Comparison of ENCODE assay signal across 1 cellular context in the genomic region with DNA sequence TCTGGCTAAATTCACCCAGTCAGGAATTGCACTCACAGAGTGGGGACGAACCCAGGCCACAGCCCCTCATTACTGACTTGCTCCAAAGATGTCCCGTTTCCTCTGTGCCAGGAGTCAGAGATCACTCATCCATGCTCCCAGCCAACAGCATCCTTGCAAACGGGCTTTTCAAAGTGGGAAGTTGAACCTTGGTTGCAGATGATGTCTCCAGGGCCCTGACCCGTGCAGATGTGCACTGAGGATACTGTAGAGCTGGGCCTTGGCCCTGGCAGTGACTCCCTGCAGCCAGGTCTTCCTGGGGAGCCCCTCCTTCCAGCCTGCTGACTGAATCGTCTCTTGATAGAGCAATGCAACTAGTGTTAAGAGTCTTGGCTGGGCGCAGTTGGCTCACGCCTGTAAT.
TF ChIP-seq lines count a peak whose summit lies in the region.

No MANE protein-coding gene starts in this region.

TF ChIP-seq in GM23338, 12 proteins besides CTCF, POLR2A, EP300 and RAD21 (continued from another document):
- TF ChIP-seq, protein P1, sequence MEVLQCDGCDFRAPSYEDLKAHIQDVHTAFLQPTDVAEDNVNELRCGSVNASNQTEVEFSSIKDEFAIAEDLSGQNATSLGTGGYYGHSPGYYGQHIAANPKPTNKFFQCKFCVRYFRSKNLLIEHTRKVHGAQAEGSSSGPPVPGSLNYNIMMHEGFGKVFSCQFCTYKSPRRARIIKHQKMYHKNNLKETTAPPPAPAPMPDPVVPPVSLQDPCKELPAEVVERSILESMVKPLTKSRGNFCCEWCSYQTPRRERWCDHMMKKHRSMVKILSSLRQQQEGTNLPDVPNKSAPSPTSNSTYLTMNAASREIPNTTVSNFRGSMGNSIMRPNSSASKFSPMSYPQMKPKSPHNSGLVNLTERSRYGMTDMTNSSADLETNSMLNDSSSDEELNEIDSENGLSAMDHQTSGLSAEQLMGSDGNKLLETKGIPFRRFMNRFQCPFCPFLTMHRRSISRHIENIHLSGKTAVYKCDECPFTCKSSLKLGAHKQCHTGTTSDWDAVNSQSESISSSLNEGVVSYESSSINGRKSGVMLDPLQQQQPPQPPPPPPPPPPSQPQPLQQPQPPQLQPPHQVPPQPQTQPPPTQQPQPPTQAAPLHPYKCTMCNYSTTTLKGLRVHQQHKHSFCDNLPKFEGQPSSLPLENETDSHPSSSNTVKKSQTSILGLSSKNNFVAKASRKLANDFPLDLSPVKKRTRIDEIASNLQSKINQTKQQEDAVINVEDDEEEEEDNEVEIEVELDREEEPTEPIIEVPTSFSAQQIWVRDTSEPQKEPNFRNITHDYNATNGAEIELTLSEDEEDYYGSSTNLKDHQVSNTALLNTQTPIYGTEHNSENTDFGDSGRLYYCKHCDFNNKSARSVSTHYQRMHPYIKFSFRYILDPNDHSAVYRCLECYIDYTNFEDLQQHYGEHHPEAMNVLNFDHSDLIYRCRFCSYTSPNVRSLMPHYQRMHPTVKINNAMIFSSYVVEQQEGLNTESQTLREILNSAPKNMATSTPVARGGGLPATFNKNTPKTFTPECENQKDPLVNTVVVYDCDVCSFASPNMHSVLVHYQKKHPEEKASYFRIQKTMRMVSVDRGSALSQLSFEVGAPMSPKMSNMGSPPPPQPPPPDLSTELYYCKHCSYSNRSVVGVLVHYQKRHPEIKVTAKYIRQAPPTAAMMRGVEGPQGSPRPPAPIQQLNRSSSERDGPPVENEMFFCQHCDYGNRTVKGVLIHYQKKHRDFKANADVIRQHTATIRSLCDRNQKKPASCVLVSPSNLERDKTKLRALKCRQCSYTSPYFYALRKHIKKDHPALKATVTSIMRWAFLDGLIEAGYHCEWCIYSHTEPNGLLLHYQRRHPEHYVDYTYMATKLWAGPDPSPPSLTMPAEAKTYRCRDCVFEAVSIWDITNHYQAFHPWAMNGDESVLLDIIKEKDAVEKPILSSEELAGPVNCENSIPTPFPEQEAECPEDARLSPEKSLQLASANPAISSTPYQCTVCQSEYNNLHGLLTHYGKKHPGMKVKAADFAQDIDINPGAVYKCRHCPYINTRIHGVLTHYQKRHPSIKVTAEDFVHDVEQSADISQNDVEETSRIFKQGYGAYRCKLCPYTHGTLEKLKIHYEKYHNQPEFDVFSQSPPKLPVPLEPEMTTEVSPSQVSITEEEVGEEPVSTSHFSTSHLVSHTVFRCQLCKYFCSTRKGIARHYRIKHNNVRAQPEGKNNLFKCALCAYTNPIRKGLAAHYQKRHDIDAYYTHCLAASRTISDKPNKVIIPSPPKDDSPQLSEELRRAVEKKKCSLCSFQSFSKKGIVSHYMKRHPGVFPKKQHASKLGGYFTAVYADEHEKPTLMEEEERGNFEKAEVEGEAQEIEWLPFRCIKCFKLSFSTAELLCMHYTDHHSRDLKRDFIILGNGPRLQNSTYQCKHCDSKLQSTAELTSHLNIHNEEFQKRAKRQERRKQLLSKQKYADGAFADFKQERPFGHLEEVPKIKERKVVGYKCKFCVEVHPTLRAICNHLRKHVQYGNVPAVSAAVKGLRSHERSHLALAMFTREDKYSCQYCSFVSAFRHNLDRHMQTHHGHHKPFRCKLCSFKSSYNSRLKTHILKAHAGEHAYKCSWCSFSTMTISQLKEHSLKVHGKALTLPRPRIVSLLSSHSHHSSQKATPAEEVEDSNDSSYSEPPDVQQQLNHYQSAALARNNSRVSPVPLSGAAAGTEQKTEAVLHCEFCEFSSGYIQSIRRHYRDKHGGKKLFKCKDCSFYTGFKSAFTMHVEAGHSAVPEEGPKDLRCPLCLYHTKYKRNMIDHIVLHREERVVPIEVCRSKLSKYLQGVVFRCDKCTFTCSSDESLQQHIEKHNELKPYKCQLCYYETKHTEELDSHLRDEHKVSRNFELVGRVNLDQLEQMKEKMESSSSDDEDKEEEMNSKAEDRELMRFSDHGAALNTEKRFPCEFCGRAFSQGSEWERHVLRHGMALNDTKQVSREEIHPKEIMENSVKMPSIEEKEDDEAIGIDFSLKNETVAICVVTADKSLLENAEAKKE (CRISPR knock-in tag; IDR thresholded peaks at IDR 0.05) = no peak
- TF ChIP-seq STAT1 (IDR thresholded peaks at IDR 0.05; ENCODE audit: unreplicated experiment) = no peak
- no peak for TF ChIP-seq POLR2AphosphoS5 (IDR thresholded peaks at IDR 0.05; ENCODE audit: low read depth)
- TF ChIP-seq EZH2phosphoT487 (IDR thresholded peaks at IDR 0.05; ENCODE audit: unreplicated experiment) = no peak
- TF ChIP-seq EZH2 (IDR thresholded peaks at IDR 0.05; ENCODE audit: low read depth, unreplicated experiment) = no peak
- TF ChIP-seq CREB1 (CRISPR knock-in tag; IDR thresholded peaks at IDR 0.05; ENCODE audit: low read depth) = no peak
- no peak for TF ChIP-seq NANOG (IDR thresholded peaks at IDR 0.05; ENCODE audit: borderline replicate concordance)
- no peak for TF ChIP-seq ZNF114 (CRISPR knock-in tag; IDR thresholded peaks at IDR 0.05)
- TF ChIP-seq, protein P2, sequence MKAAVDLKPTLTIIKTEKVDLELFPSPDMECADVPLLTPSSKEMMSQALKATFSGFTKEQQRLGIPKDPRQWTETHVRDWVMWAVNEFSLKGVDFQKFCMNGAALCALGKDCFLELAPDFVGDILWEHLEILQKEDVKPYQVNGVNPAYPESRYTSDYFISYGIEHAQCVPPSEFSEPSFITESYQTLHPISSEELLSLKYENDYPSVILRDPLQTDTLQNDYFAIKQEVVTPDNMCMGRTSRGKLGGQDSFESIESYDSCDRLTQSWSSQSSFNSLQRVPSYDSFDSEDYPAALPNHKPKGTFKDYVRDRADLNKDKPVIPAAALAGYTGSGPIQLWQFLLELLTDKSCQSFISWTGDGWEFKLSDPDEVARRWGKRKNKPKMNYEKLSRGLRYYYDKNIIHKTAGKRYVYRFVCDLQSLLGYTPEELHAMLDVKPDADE (IDR thresholded peaks at IDR 0.05) = no peak
- no peak for TF ChIP-seq JUNB (IDR thresholded peaks at IDR 0.05; ENCODE audit: unreplicated experiment)
